ENCODE assay signal across 14 cellular contexts in genomic region chr11:83139310-83139709, GRCh38. TPM values are rescaled to one million over a fixed set of nuclear protein-coding genes. Genes with fewer than 3 reads are reported as not detected.
A peak's percentile ranks its signal among the peaks of the same experiment; 100 is the strongest.
DNase-seq lines count a peak whose midpoint lies in the region; ATAC-seq and TF ChIP-seq lines count a peak whose summit lies in the region.
"Had no signal": no experiment of that assay in that cellular context is flagged by ENCODE, and none has a peak within 500 bp of the region (broad histone marks: within the 10 kb centered on the region; RNA-seq: fewer than 3 reads in every experiment).

No MANE protein-coding gene starts in this region.

- DNase-seq in LNCaP clone FGC (ENCODE audit: low read depth) = peak; percentile 86
- no peak for DNase-seq in neural progenitor cell (ENCODE audit: low spot score)
- DNase-seq in chondrocyte (ENCODE audit: low spot score) = no peak
- DNase-seq in MG63 = no peak
- DNase-seq: CD4-positive, CD25-positive, alpha-beta regulatory T cell; CD8-positive, alpha-beta memory T cell; COR-L47; GM23248 had no signal

- H3K27me3 ChIP-seq in neural progenitor cell = no peaks in the 10 kb centered on the region
- no peaks in the 10 kb centered on the region for H3K27me3 ChIP-seq in MG63
- H3K27me3 ChIP-seq: BLaER1 treated with 17β-estradiol and CSF1 and Interleukin-3, amounts not matched to agents 10 nM and 100 nM had no signal

- TF ChIP-seq CTCF in 22Rv1 (IDR thresholded peaks at IDR 0.05) = no peak
- no peak for TF ChIP-seq CTCF in LNCaP clone FGC (IDR thresholded peaks at IDR 0.05; ENCODE audit: control insufficient read depth, extremely low read depth, insufficient read depth)
- TF ChIP-seq CTCF in neural progenitor cell (IDR thresholded peaks at IDR 0.05) = no peak
- TF ChIP-seq CTCF in chondrocyte (IDR thresholded peaks at IDR 0.05) = no peak

- H3K27me3 Mint-ChIP-seq in neural progenitor cell (ENCODE audit: insufficient read depth, low read depth) (peaks cover 3% of the 10 kb centered on the region), chondrocyte (ENCODE audit: low read depth) (no peaks in the 10 kb centered on the region)
- H3K27me3 Mint-ChIP-seq: B cell had no signal

- H3K36me3 ChIP-seq in neural progenitor cell = no peaks in the 10 kb centered on the region
- no peaks in the 10 kb centered on the region for H3K36me3 ChIP-seq in urinary bladder (ENCODE audit: insufficient read depth)
- H3K36me3 ChIP-seq in MG63 = no peaks in the 10 kb centered on the region
- H3K36me3 ChIP-seq: BLaER1 treated with 17β-estradiol and CSF1 and Interleukin-3, amounts not matched to agents 10 nM and 100 nM; HAP-1 had no signal

- H3K4me3 Mint-ChIP-seq in neural progenitor cell (no peak overlapping the region), chondrocyte (ENCODE audit: unreplicated experiment) (no peak overlapping the region)
- H3K4me3 Mint-ChIP-seq: B cell; CD4-positive, CD25-positive, alpha-beta regulatory T cell; CD8-positive, alpha-beta memory T cell had no signal

- peak overlapping the region; percentile 17 for H2AFZ ChIP-seq in neural progenitor cell (replicated peaks)
- H2AFZ ChIP-seq: GM23248 had no signal

- WGBS in urinary bladder = 62% methylated on average over 6 of the region's 6 CpGs

- H3K9me3 ChIP-seq in neural progenitor cell (ENCODE audit: low read depth) (no peaks in the 10 kb centered on the region), MG63 (no peaks in the 10 kb centered on the region)
- H3K9me3 ChIP-seq: HAP-1 had no signal

- no peaks in the 10 kb centered on the region for H3K79me2 ChIP-seq in neural progenitor cell (ENCODE audit: low read depth)

- no peaks in the 10 kb centered on the region for H3K4me1 ChIP-seq in neural progenitor cell
- no peaks in the 10 kb centered on the region for H3K4me1 ChIP-seq in urinary bladder (ENCODE audit: insufficient read depth)
- H3K4me1 ChIP-seq: HAP-1 had no signal

- peak overlapping the region; percentile 46 for H3K27ac ChIP-seq in 22Rv1
- no peak overlapping the region for H3K27ac ChIP-seq in neural progenitor cell
- H3K27ac ChIP-seq in urinary bladder (ENCODE audit: low read depth) = peak overlapping the region; percentile 45
- H3K27ac ChIP-seq: BLaER1 treated with 17β-estradiol and CSF1 and Interleukin-3, amounts not matched to agents 10 nM and 100 nM; GM23248 had no signal

- no peaks in the 10 kb centered on the region for H3K4me1 Mint-ChIP-seq in neural progenitor cell
- H3K4me1 Mint-ChIP-seq in chondrocyte (ENCODE audit: low read depth) = no peaks in the 10 kb centered on the region
- H3K4me1 Mint-ChIP-seq: CD8-positive, alpha-beta memory T cell had no signal

- H3K9ac ChIP-seq in neural progenitor cell = no peak overlapping the region
- H3K9ac ChIP-seq: BLaER1 treated with 17β-estradiol and CSF1 and Interleukin-3, amounts not matched to agents 10 nM and 100 nM; GM23248 had no signal

- H3F3A ChIP-seq in neural progenitor cell (ENCODE audit: low read depth) = no peaks in the 10 kb centered on the region

- H4K20me1 ChIP-seq in neural progenitor cell (ENCODE audit: low read depth) = no peaks in the 10 kb centered on the region
- H4K20me1 ChIP-seq: BLaER1 treated with 17β-estradiol and CSF1 and Interleukin-3, amounts not matched to agents 10 nM and 100 nM had no signal

- peak overlapping the region; percentile 21; the same call in 1 of the 2 replicates for H3K4me3 ChIP-seq in LNCaP clone FGC (ENCODE audit: low read depth, low read length)
- no peak overlapping the region for H3K4me3 ChIP-seq in neural progenitor cell
- no peak overlapping the region for H3K4me3 ChIP-seq in urinary bladder (ENCODE audit: low read depth, low read length)
- no peak overlapping the region for H3K4me3 ChIP-seq in MG63
- H3K4me3 ChIP-seq: BLaER1 treated with 17β-estradiol and CSF1 and Interleukin-3, amounts not matched to agents 10 nM and 100 nM; GM23248; HAP-1 had no signal

- no peak overlapping the region for H3K27ac Mint-ChIP-seq in neural progenitor cell
- H3K27ac Mint-ChIP-seq in chondrocyte (ENCODE audit: unreplicated experiment) = no peak overlapping the region
- H3K27ac Mint-ChIP-seq: CD4-positive, CD25-positive, alpha-beta regulatory T cell; CD8-positive, alpha-beta memory T cell had no signal

- no peak for ATAC-seq in GM21786 (IDR thresholded peaks at IDR 0.05; ENCODE audit: unreplicated experiment)

- no peaks in the 10 kb centered on the region for H3K9me3 Mint-ChIP-seq in neural progenitor cell
- H3K9me3 Mint-ChIP-seq in chondrocyte (ENCODE audit: low read depth) = no peaks in the 10 kb centered on the region
- H3K9me3 Mint-ChIP-seq: CD8-positive, alpha-beta memory T cell had no signal

- H3K36me3 Mint-ChIP-seq in neural progenitor cell (no peaks in the 10 kb centered on the region), chondrocyte (ENCODE audit: low read depth) (no peaks in the 10 kb centered on the region)
- H3K36me3 Mint-ChIP-seq: CD4-positive, CD25-positive, alpha-beta regulatory T cell; CD8-positive, alpha-beta memory T cell had no signal

- no peak overlapping the region for H3K4me2 ChIP-seq in neural progenitor cell
- H3K4me2 ChIP-seq: BLaER1 treated with 17β-estradiol and CSF1 and Interleukin-3, amounts not matched to agents 10 nM and 100 nM had no signal

RNA-seq across cellular contexts. Expression of gene PCF11, which starts 17.6 kb away (rescaled TPM):
- total RNA-seq in neural progenitor cell (ENCODE audit: low replicate concordance) (64.2 and 72.7 TPM in 2 replicates), urinary bladder (75.2 TPM), chondrocyte (36.4 to 42.4 TPM (median 39.7 TPM) in 3 replicates)
- polyA plus RNA-seq in urinary bladder = 38.1 TPM
- total RNA-seq in MG63 (2014; rRNA removed; shearing (Covaris generic); ENCODE audit: low replicate concordance) = 18.0 and 48.3 TPM in 2 replicates

RNA-seq across cellular contexts. Expression of gene ANKRD42, which starts 54.2 kb away (rescaled TPM):
- total RNA-seq in neural progenitor cell (ENCODE audit: low replicate concordance) (3.3 and 4.4 TPM in 2 replicates), urinary bladder (6.4 TPM), chondrocyte (10.4 to 12.9 TPM (median 11.4 TPM) in 3 replicates)
- 9.6 TPM for polyA plus RNA-seq in urinary bladder
- 6.1 and 12.4 TPM in 2 replicates for total RNA-seq in MG63 (2014; rRNA removed; shearing (Covaris generic); ENCODE audit: low replicate concordance)
